Comparison of ENCODE assay signal across 8 cellular contexts in the genomic region with DNA sequence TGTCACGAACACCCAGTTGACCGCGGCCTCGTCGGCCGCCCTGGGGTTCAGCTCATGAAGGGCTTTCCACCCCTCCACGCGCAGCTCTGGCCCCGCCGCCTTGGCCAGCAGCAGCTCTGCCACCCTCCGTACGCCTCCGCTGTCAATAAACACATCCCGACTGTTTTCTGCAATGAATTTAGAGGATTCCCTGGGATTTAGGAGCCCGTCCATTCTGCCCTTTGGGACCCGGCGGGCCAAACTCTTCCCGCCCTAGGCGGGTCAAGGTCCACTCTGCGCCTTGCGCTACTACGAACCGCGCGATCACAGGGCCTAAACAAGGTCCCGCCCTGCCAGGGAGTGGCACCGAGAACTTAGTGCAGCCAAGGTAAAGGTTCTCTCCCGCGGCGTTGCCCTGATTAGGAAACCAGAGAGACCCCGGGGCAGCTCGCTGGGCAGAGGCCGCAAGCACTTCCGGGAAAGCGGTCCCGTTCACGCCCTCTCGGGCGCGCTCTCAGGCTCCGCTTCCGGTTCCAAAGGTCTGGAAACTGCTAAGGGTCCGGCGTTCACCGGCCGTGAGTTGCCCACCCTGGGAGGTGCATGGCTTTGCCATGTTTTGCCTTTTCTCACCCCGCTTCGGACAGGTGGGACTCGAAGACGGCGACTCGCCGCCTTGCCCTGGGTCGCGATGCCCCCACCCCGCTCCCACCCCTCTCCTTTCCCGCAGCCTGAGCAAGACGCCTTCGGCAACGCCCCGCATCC. TPM values are rescaled to one million over a fixed set of nuclear protein-coding genes. Genes with fewer than 3 reads are reported as not detected.
DNase-seq lines count a peak whose midpoint lies in the region; ATAC-seq and TF ChIP-seq lines count a peak whose summit lies in the region.

No MANE protein-coding gene starts in this region.

- peaks cover 5 to 16% of the 10 kb centered on the region in 2 donors for H3K36me3 Mint-ChIP-seq in activated T-cell treated with anti-CD3 and anti-CD28 coated beads, Interleukin-2, amount 50 U/mL, for 72 hours (ENCODE audit: insufficient read depth in 2 of 2)
- peaks cover 4% of the 10 kb centered on the region for H3K36me3 Mint-ChIP-seq in nephron (ENCODE audit: low read depth)

- peaks cover 6% of the 10 kb centered on the region for H3K36me3 ChIP-seq in thoracic aorta

- TF ChIP-seq CTCF in fibroblast of pulmonary artery (IDR thresholded peaks at IDR 0.05; ENCODE audit: low read length, missing control alignments) (no peak), nephron (IDR thresholded peaks at IDR 0.05; ENCODE audit: unreplicated experiment in 3 of 3) (no peak), thoracic aorta (IDR thresholded peaks at IDR 0.05) (no peak)

- DNase-seq in AG20443 (ENCODE audit: low spot score) (peak; percentile 86), NCI-H748 treated with DMSO at 0.1 percent for 48 hours (lab: John Stamatoyannopoulos, UW) (peak; percentile 27), fibroblast of pulmonary artery (ENCODE audit: low read depth) (peak; percentile 61), thoracic aorta (ENCODE audit: low spot score) (peak; percentile 14)
- DNase-seq in activated T-cell treated with anti-CD3 and anti-CD28 coated beads, Interleukin-2, amount 50 U/mL, for 72 hours, result peak; percentile 76 to 83

- ATAC-seq in GM18873 (IDR thresholded peaks at IDR 0.05; ENCODE audit: low FRiP score, unreplicated experiment), result peak; percentile 54
- peak; percentile 76 for ATAC-seq in HG03108 (IDR thresholded peaks at IDR 0.05; ENCODE audit: unreplicated experiment)
- ATAC-seq in activated T-cell treated with anti-CD3 and anti-CD28 coated beads, Interleukin-2, amount 50 U/mL, for 72 hours (replicated peaks in 1 of 2), result peak; percentile 77 to 87
- peak; percentile 71 for ATAC-seq in thoracic aorta (ENCODE audit: insufficient number of reproducible peaks, low FRiP score, low read depth)

- no peaks in the 10 kb centered on the region for H3K27me3 ChIP-seq in thoracic aorta (replicated peaks; ENCODE audit: insufficient read depth)

- H3K4me1 Mint-ChIP-seq in activated T-cell treated with anti-CD3 and anti-CD28 coated beads, Interleukin-2, amount 50 U/mL, for 72 hours (ENCODE audit: low read depth), result peaks cover 27% of the 10 kb centered on the region
- peaks cover 12% of the 10 kb centered on the region for H3K4me1 Mint-ChIP-seq in nephron

- no peaks in the 10 kb centered on the region for H3K9me3 Mint-ChIP-seq in activated T-cell treated with anti-CD3 and anti-CD28 coated beads, Interleukin-2, amount 50 U/mL, for 72 hours
- H3K9me3 Mint-ChIP-seq in nephron, result no peaks in the 10 kb centered on the region

- no peaks in the 10 kb centered on the region for H3K9me3 ChIP-seq in thoracic aorta

- peak overlapping the region; percentile 99 for H3K27ac Mint-ChIP-seq in activated T-cell treated with anti-CD3 and anti-CD28 coated beads, Interleukin-2, amount 50 U/mL, for 72 hours
- H3K27ac Mint-ChIP-seq in nephron, result peak overlapping the region; percentile 73 to 96 (median 88)

- peaks cover 3 to 22% of the 10 kb centered on the region in 2 donors for H3K4me1 ChIP-seq in thoracic aorta (ENCODE audit: control insufficient read depth in 1 of 2, low read depth in 2 of 2)

- H3K4me3 ChIP-seq in fibroblast of pulmonary artery (replicated peaks; ENCODE audit: low read depth, low read length) (peak overlapping the region; percentile 60), thoracic aorta (peak overlapping the region; percentile 91)

- H3K4me3 Mint-ChIP-seq in activated T-cell treated with anti-CD3 and anti-CD28 coated beads, Interleukin-2, amount 50 U/mL, for 72 hours, result peak overlapping the region; percentile 100
- H3K4me3 Mint-ChIP-seq in nephron, result peak overlapping the region; percentile 91 to 93 (median 92)

- no peaks in the 10 kb centered on the region for H3K27me3 Mint-ChIP-seq in activated T-cell treated with anti-CD3 and anti-CD28 coated beads, Interleukin-2, amount 50 U/mL, for 72 hours (ENCODE audit: low read depth)
- H3K27me3 Mint-ChIP-seq in nephron (ENCODE audit: low read depth), result peaks cover 3% of the 10 kb centered on the region

- H3K27ac ChIP-seq in thoracic aorta, result peak overlapping the region; percentile 86 to 89

RNA-seq across cellular contexts. Expression of a gene that starts 23.6 kb away (rescaled TPM):
- total RNA-seq in activated T-cell treated with anti-CD3 and anti-CD28 coated beads, Interleukin-2, amount 50 U/mL, for 72 hours, result 100 to 1,000 TPM; 638 to 674 TPM
- total RNA-seq in thoracic aorta, result 100 to 1,000 TPM; 326 to 392 TPM

RNA-seq across cellular contexts. Expression of a gene that starts 24.1 kb away (rescaled TPM):
- total RNA-seq in activated T-cell treated with anti-CD3 and anti-CD28 coated beads, Interleukin-2, amount 50 U/mL, for 72 hours, result 10 to 100 TPM; 22.4 to 23.5 TPM
- 1 to 10 TPM in 1 of 2 donors, under 1 TPM in 1; 0.95 to 1.6 TPM for total RNA-seq in thoracic aorta

RNA-seq across cellular contexts. Expression of a gene that starts 35.2 kb away (rescaled TPM):
- 1 to 10 TPM; 5.4 to 6.4 TPM for total RNA-seq in activated T-cell treated with anti-CD3 and anti-CD28 coated beads, Interleukin-2, amount 50 U/mL, for 72 hours
- 1 to 10 TPM; 2.3 to 4.3 TPM for total RNA-seq in thoracic aorta

Comparison
In these comparisons a context has a peak if more than half of its experiments do, and no peak if none do; other contexts are left out.
1. Peak in every context shown above with its lines: DNase-seq, ATAC-seq, H3K4me3 ChIP-seq and H3K27ac ChIP-seq.
2. DNase-seq: peak in every context shown above with its lines; median percentile 86 in AG20443; 80 in activated T-cell treated with anti-CD3 and anti-CD28 coated beads, Interleukin-2, amount 50 U/mL, for 72 hours; 61 in fibroblast of pulmonary artery; 27 in NCI-H748 treated with DMSO at 0.1 percent for 48 hours; 14 in thoracic aorta.
3. RNA of a gene that starts 24.1 kb away (total RNA-seq): 22.4 to 23.5 TPM in activated T-cell treated with anti-CD3 and anti-CD28 coated beads, Interleukin-2, amount 50 U/mL, for 72 hours; 0.95 to 1.6 TPM in thoracic aorta; every median in the first group is over 4 times any median in the second.